1 cellular context compared by ENCODE assay signal in the genomic region with DNA sequence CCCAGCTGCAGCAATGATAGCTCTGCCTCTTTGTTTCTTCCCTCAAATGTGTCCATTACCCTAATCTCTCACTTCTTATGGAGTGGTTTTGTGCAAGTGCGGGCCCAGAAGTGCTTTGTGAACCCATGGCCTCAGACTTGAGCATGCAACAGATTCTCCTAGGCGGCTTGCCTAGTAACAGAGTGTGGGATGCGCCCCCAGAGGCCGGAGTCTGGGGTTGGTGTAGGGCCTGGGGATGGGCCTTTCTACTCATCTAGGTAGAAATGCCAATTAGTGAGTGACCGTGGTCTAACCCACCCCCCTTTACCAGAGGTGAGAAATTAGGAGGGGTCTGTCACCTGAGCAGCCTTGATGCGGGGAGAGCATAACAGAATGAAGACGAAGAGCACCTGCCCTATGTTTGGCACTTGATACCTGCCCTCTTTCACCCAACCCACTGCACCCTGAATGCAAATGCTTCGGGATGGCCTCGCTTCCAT.
TF ChIP-seq lines count a peak whose summit lies in the region.

No MANE protein-coding gene starts in this region.

TF ChIP-seq in WTC11, 78 proteins besides CTCF, POLR2A, EP300 and RAD21:
- no peak for TF ChIP-seq GTF2I (CRISPR knock-in tag; conservative IDR thresholded peaks at IDR 0.05)
- no peak for TF ChIP-seq RELA (CRISPR knock-in tag; IDR thresholded peaks at IDR 0.05; ENCODE audit: borderline replicate concordance)
- TF ChIP-seq ZNF396 (CRISPR knock-in tag; IDR thresholded peaks at IDR 0.05; ENCODE audit: borderline replicate concordance) = no peak
- no peak for TF ChIP-seq NFYB (CRISPR knock-in tag; conservative IDR thresholded peaks at IDR 0.05; ENCODE audit: low read depth)
- TF ChIP-seq, protein P1, sequence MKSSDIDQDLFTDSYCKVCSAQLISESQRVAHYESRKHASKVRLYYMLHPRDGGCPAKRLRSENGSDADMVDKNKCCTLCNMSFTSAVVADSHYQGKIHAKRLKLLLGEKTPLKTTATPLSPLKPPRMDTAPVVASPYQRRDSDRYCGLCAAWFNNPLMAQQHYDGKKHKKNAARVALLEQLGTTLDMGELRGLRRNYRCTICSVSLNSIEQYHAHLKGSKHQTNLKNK (CRISPR knock-in tag; IDR thresholded peaks at IDR 0.05) = no peak
- TF ChIP-seq FOXP1 (CRISPR knock-in tag; IDR thresholded peaks at IDR 0.05; ENCODE audit: borderline replicate concordance) = no peak
- TF ChIP-seq, protein P2, sequence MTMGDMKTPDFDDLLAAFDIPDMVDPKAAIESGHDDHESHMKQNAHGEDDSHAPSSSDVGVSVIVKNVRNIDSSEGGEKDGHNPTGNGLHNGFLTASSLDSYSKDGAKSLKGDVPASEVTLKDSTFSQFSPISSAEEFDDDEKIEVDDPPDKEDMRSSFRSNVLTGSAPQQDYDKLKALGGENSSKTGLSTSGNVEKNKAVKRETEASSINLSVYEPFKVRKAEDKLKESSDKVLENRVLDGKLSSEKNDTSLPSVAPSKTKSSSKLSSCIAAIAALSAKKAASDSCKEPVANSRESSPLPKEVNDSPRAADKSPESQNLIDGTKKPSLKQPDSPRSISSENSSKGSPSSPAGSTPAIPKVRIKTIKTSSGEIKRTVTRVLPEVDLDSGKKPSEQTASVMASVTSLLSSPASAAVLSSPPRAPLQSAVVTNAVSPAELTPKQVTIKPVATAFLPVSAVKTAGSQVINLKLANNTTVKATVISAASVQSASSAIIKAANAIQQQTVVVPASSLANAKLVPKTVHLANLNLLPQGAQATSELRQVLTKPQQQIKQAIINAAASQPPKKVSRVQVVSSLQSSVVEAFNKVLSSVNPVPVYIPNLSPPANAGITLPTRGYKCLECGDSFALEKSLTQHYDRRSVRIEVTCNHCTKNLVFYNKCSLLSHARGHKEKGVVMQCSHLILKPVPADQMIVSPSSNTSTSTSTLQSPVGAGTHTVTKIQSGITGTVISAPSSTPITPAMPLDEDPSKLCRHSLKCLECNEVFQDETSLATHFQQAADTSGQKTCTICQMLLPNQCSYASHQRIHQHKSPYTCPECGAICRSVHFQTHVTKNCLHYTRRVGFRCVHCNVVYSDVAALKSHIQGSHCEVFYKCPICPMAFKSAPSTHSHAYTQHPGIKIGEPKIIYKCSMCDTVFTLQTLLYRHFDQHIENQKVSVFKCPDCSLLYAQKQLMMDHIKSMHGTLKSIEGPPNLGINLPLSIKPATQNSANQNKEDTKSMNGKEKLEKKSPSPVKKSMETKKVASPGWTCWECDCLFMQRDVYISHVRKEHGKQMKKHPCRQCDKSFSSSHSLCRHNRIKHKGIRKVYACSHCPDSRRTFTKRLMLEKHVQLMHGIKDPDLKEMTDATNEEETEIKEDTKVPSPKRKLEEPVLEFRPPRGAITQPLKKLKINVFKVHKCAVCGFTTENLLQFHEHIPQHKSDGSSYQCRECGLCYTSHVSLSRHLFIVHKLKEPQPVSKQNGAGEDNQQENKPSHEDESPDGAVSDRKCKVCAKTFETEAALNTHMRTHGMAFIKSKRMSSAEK (CRISPR knock-in tag; IDR thresholded peaks at IDR 0.05; ENCODE audit: borderline replicate concordance) = no peak
- TF ChIP-seq, protein P3, sequence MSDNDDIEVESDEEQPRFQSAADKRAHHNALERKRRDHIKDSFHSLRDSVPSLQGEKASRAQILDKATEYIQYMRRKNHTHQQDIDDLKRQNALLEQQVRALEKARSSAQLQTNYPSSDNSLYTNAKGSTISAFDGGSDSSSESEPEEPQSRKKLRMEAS (CRISPR knock-in tag; IDR thresholded peaks at IDR 0.05) = no peak
- no peak for TF ChIP-seq ZNF263 (CRISPR knock-in tag; IDR thresholded peaks at IDR 0.05; ENCODE audit: low read depth)
- TF ChIP-seq ZNF138 (CRISPR knock-in tag; conservative IDR thresholded peaks at IDR 0.05) = no peak
